ENCODE assay signal across 15 cellular contexts in genomic region chr6:35488517-35488862, GRCh38. TPM values are rescaled to one million over a fixed set of nuclear protein-coding genes. Genes with fewer than 3 reads are reported as not detected.
DNase-seq lines count a peak whose midpoint lies in the region; ATAC-seq, FAIRE-seq and TF ChIP-seq lines count a peak whose summit lies in the region.
"Had no signal": no experiment of that assay in that cellular context is flagged by ENCODE, and none has a peak within 500 bp of the region (broad histone marks: within the 10 kb centered on the region; RNA-seq: fewer than 3 reads in every experiment).

No MANE protein-coding gene starts in this region.

- ATAC-seq in left cardiac atrium (no peak), foreskin keratinocyte (no peak), left colon (no peak)
- ATAC-seq: stimulated activated naive CD8-positive, alpha-beta T cell treated with anti-CD3 and anti-CD28 coated beads, Interleukin-15, Interleukin-2, amounts not matched to agents 100 U/mL and 50 U/mL, for 24 hours had no signal

- WGBS in prostate gland = 52% methylated on average over 9 of the region's 9 CpGs

- H3K27me3 ChIP-seq in left ventricle myocardium inferior (ENCODE audit: low read depth) (no peaks in the 10 kb centered on the region), foreskin keratinocyte (no peaks in the 10 kb centered on the region), prostate gland (replicated peaks; ENCODE audit: insufficient read depth) (no peaks in the 10 kb centered on the region)

- H3K36me3 ChIP-seq in left ventricle myocardium inferior (no peaks in the 10 kb centered on the region), prostate gland (no peaks in the 10 kb centered on the region)

- H3K27ac ChIP-seq in left ventricle myocardium inferior (replicated peaks) (peak overlapping the region; percentile 87), foreskin keratinocyte (peak overlapping the region; percentile 41), prostate gland (peak overlapping the region; percentile 95 to 98)
- H3K27ac ChIP-seq: SK-N-MC had no signal

- no peak for DNase-seq in left ventricle myocardium inferior
- DNase-seq in left cardiac atrium = no peak
- no peak for DNase-seq in foreskin keratinocyte
- DNase-seq in prostate gland (ENCODE audit: low spot score) = no peak
- DNase-seq in GM12891 (ENCODE audit: insufficient read length, low spot score) = no peak
- DNase-seq in activated naive CD4-positive, alpha-beta T cell treated with anti-CD3 and anti-CD28 coated beads, Interleukin-2, amount 50 U/mL, for 16 hours = no peak
- no peak for DNase-seq in GM10266 (ENCODE audit: extremely low spot score)
- DNase-seq in left colon = no peak
- DNase-seq: activated CD4-positive, alpha-beta T cell treated with anti-CD3 and anti-CD28 coated beads for 4 hours; DMS53; NCI-H524 treated with DMSO at 0.1 percent for 48 hours; nucleus accumbens; stimulated activated naive CD8-positive, alpha-beta T cell treated with anti-CD3 and anti-CD28 coated beads, Interleukin-15, Interleukin-2, amounts not matched to agents 100 U/mL and 50 U/mL, for 24 hours had no signal

- intact Hi-C loops in left ventricle myocardium inferior (cut with micrococcal nuclease) = no loop called here
- intact Hi-C loops in left cardiac atrium (cut with DNase I) = no loop called here
- intact Hi-C loops in prostate gland (cut with DNase I) = no loop called here
- intact Hi-C loops in left colon (cut with DNase I, micrococcal nuclease) = no loop called here

- TF ChIP-seq POLR2A in prostate gland (IDR thresholded peaks at IDR 0.05) = no peak
- TF ChIP-seq POLR2A in GM12891 (IDR thresholded peaks at IDR 0.05; ENCODE audit: low read depth, low read length) = no peak

- TF ChIP-seq CTCF in left ventricle myocardium inferior (IDR thresholded peaks at IDR 0.05; ENCODE audit: borderline replicate concordance) (no peak), foreskin keratinocyte (conservative IDR thresholded peaks at IDR 0.05) (no peak), prostate gland (IDR thresholded peaks at IDR 0.05) (no peak), GM10266 (IDR thresholded peaks at IDR 0.05; ENCODE audit: control insufficient read depth, insufficient read depth, low read depth, missing control alignments) (no peak)

- H3K9me3 ChIP-seq in left ventricle myocardium inferior (replicated peaks) (no peaks in the 10 kb centered on the region), prostate gland (no peaks in the 10 kb centered on the region)
- H3K9me3 ChIP-seq: A549 had no signal

- H3K4me1 ChIP-seq in left ventricle myocardium inferior = peaks cover 86% of the 10 kb centered on the region
- peaks cover 47% of the 10 kb centered on the region for H3K4me1 ChIP-seq in foreskin keratinocyte
- H3K4me1 ChIP-seq in prostate gland (replicated peaks) = peaks cover 56% of the 10 kb centered on the region

- H3K4me3 ChIP-seq in left ventricle myocardium inferior (no peak overlapping the region), prostate gland (no peak overlapping the region)
- H3K4me3 ChIP-seq: A549, SK-N-MC had no signal

- FAIRE-seq in GM12891 (lab: Jason Lieb, UNC) = no peak
- FAIRE-seq: A549 had no signal

TF ChIP-seq in GM12891, 5 proteins besides CTCF, POLR2A, EP300 and RAD21:
- TF ChIP-seq PAX5 (IDR thresholded peaks at IDR 0.05; ENCODE audit: insufficient read depth, low read length, severe bottlenecking) (no peak), POLR2AphosphoS5 (IDR thresholded peaks at IDR 0.05; ENCODE audit: low read depth, low read length) (no peak), POU2F2 (IDR thresholded peaks at IDR 0.05; ENCODE audit: low read depth, low read length) (no peak), TAF1 (IDR thresholded peaks at IDR 0.05; ENCODE audit: low read depth, low read length) (no peak), SPI1 (IDR thresholded peaks at IDR 0.05; ENCODE audit: low read depth, low read length) (no peak)

RNA-seq across cellular contexts. Expression of gene TEAD3, which starts 8.4 kb away (rescaled TPM):
- 28.0 TPM for total RNA-seq in left ventricle myocardium inferior
- total RNA-seq in left cardiac atrium = 10 to 100 TPM; 22.4 to 39.6 TPM
- total RNA-seq in foreskin keratinocyte = 14.0 and 14.9 TPM in 2 replicates
- polyA plus RNA-seq in foreskin keratinocyte = 17.1 and 17.2 TPM in 2 replicates
- total RNA-seq in prostate gland = 10 to 100 TPM; 34.1 to 41.1 TPM
- 0.06 TPM for polyA plus RNA-seq in GM12891 (2012; ENCODE audit: low read depth, missing spikeins)
- 10 to 100 TPM; 25.5 to 32.1 TPM for total RNA-seq in left colon

RNA-seq across cellular contexts. Expression of gene RPL10A, which starts 20.3 kb away (rescaled TPM):
- total RNA-seq in left ventricle myocardium inferior (552 TPM), left cardiac atrium (100 to 1,000 TPM; 691 to 715 TPM), foreskin keratinocyte (1,635 and 1,748 TPM in 2 replicates), prostate gland (1,000 to 10,000 TPM in 1 of 2 donors, 100 to 1,000 TPM in 1; 897 to 2,172 TPM), left colon (100 to 1,000 TPM; 901 to 914 TPM)
- polyA plus RNA-seq in foreskin keratinocyte = 2,218 and 2,342 TPM in 2 replicates
- polyA plus RNA-seq in GM12891 (2012; ENCODE audit: low read depth, missing spikeins) = 3,836 TPM

RNA-seq across cellular contexts. Expression of gene TULP1, which starts 24.2 kb away (rescaled TPM):
- total RNA-seq in left ventricle myocardium inferior = not detected
- under 1 TPM in 1 of 2 donors, not detected in 1; 0.32 TPM for total RNA-seq in left cardiac atrium
- not detected in 2 replicates for total RNA-seq in foreskin keratinocyte
- polyA plus RNA-seq in foreskin keratinocyte = not detected in 2 replicates
- total RNA-seq in prostate gland = under 1 TPM in 1 of 2 donors, not detected in 1; 0.27 TPM
- polyA plus RNA-seq in GM12891 (2012; ENCODE audit: low read depth, missing spikeins) = not detected
- total RNA-seq in left colon = not detected
- polyA plus RNA-seq: A549 had no signal

RNA-seq across cellular contexts. Expression of gene FANCE, which starts 36.4 kb away (rescaled TPM):
- total RNA-seq in left ventricle myocardium inferior (3.7 TPM), left cardiac atrium (1 to 10 TPM; 1.8 to 3.7 TPM), foreskin keratinocyte (14.0 and 14.5 TPM in 2 replicates), prostate gland (10 to 100 TPM in 1 of 2 donors, 1 to 10 TPM in 1; 7.5 to 14.0 TPM), left colon (1 to 10 TPM; 3.8 to 4.9 TPM)
- 10.6 and 11.7 TPM in 2 replicates for polyA plus RNA-seq in foreskin keratinocyte
- 3.6 TPM for polyA plus RNA-seq in GM12891 (2012; ENCODE audit: low read depth, missing spikeins)

Comparison
In these comparisons a context has a peak if more than half of its experiments do, and no peak if none do; other contexts are left out.
1. H3K27ac ChIP-seq: peak in every context shown above with its lines; median percentile 96 in prostate gland; 87 in left ventricle myocardium inferior; 41 in foreskin keratinocyte.